21 cellular contexts compared by ENCODE assay signal in the genomic region with DNA sequence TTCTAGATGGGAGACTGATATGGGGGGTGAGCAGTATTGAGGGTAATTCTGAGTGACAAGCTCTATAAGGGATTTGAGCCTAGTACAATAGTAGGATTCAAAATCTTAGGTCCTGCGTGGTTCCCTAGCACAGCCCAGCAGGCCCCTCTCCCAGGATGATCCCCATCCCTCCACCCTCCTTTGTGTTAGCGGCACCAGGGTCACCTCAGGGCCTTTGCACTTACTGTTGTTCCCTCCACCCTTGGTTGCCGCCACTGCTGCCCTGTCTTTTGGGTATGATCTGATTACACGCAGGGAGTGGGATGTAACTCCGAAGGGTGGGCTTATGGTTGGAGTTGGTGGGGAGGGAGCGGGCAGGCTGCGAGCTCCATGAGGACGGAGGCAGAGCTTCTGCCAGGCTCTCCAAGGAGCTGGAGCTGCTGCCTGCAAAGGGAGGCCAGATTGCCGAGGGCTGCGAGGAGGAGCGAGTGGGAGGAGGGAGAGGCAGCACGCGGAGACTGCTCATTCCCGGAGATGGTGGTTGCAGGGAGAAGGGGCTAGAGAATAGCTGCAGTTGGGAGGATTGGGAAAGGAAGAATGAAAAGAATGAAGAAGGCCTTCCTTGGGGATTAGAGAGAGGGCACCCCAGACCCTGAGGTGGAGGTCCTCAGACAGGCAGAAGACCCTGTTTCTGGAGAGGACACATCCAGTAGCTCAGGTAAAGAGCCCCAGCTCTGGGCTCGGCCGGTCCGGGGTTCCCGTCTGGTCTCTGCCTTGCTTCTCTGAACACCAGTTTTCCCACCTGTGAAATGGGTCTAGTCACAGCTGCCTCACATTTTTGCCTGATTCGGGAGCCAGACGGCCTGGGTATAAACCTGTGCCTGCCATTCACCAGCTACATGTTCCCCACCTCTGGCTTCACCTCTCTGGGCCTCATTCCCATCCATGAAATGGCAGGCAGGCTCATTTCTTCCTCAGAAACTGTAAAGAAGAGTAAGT. TPM values are rescaled to one million over a fixed set of nuclear protein-coding genes. Genes with fewer than 3 reads are reported as not detected.
DNase-seq lines count a peak whose midpoint lies in the region; ATAC-seq and TF ChIP-seq lines count a peak whose summit lies in the region.
"Had no signal": no experiment of that assay in that cellular context is flagged by ENCODE, and none has a peak within 500 bp of the region (broad histone marks: within the 10 kb centered on the region; RNA-seq: fewer than 3 reads in every experiment).

No MANE protein-coding gene starts in this region.

- peaks cover 44% of the 10 kb centered on the region for H3K79me2 ChIP-seq in trophoblast cell (ENCODE audit: control insufficient read depth, insufficient read depth, low read length, poor library complexity)

- H3K9me3 Mint-ChIP-seq in activated T-cell treated with anti-CD3 and anti-CD28 coated beads, Interleukin-2, amount 50 U/mL, for 72 hours, result no peaks in the 10 kb centered on the region
- no peaks in the 10 kb centered on the region for H3K9me3 Mint-ChIP-seq in activated T-helper 17 cell treated with anti-CD3 and anti-CD28 coated beads, Interleukin-2, amount 50 U/mL, for 72 hours
- H3K9me3 Mint-ChIP-seq in endodermal cell, result no peaks in the 10 kb centered on the region
- no peaks in the 10 kb centered on the region for H3K9me3 Mint-ChIP-seq in progenitor cell of endocrine pancreas (ENCODE audit: low read depth)
- H3K9me3 Mint-ChIP-seq: naive thymus-derived CD8-positive, alpha-beta T cell had no signal

- no peak overlapping the region for H2AK5ac ChIP-seq in trophoblast cell (ENCODE audit: low read length)

- H3K4me3 Mint-ChIP-seq in activated T-cell treated with anti-CD3 and anti-CD28 coated beads, Interleukin-2, amount 50 U/mL, for 72 hours, result peak overlapping the region in 1 of 2 donors; percentile 53
- H3K4me3 Mint-ChIP-seq in activated T-helper 17 cell treated with anti-CD3 and anti-CD28 coated beads, Interleukin-2, amount 50 U/mL, for 72 hours, result peak overlapping the region; percentile 80
- H3K4me3 Mint-ChIP-seq in endodermal cell (no peak overlapping the region), progenitor cell of endocrine pancreas (ENCODE audit: low read depth) (no peak overlapping the region)

- H2BK120ac ChIP-seq in trophoblast cell (ENCODE audit: insufficient read depth, low read length, poor library complexity), result no peak overlapping the region

- H3K36me3 ChIP-seq in endodermal cell (ENCODE audit: control insufficient read depth, insufficient read depth, low read length) (peaks cover 57% of the 10 kb centered on the region), trophoblast cell (ENCODE audit: control insufficient read depth in 1 of 2, insufficient read depth in 2 of 2, low read length in 2 of 2) (peaks cover 31 to 37% of the 10 kb centered on the region in 2 experiments)
- H3K36me3 ChIP-seq: gastrocnemius medialis had no signal

- H3K36me3 Mint-ChIP-seq in activated T-cell treated with anti-CD3 and anti-CD28 coated beads, Interleukin-2, amount 50 U/mL, for 72 hours (ENCODE audit: insufficient read depth in 2 of 2), result peaks cover 0 to 7% of the 10 kb centered on the region in 2 donors
- H3K36me3 Mint-ChIP-seq in activated T-helper 17 cell treated with anti-CD3 and anti-CD28 coated beads, Interleukin-2, amount 50 U/mL, for 72 hours (ENCODE audit: low read depth), result peaks cover 70% of the 10 kb centered on the region
- H3K36me3 Mint-ChIP-seq in endodermal cell (ENCODE audit: low read depth), result peaks cover 34% of the 10 kb centered on the region
- H3K36me3 Mint-ChIP-seq in progenitor cell of endocrine pancreas (ENCODE audit: insufficient read depth), result peaks cover 2% of the 10 kb centered on the region

- no peak overlapping the region for H3K27ac ChIP-seq in endodermal cell (ENCODE audit: low read depth, low read length)
- H3K27ac ChIP-seq in trophoblast cell (ENCODE audit: low read depth, low read length), result no peak overlapping the region
- H3K27ac ChIP-seq: BLaER1, gastrocnemius medialis, HL-60, testis had no signal

- no peak overlapping the region for H4K8ac ChIP-seq in trophoblast cell (ENCODE audit: low read depth, low read length)

- no peak for ATAC-seq in activated T-cell treated with anti-CD3 and anti-CD28 coated beads, Interleukin-2, amount 50 U/mL, for 72 hours (replicated peaks in 1 of 2)
- ATAC-seq in activated T-helper 17 cell treated with anti-CD3 and anti-CD28 coated beads, Interleukin-2, amount 50 U/mL, for 72 hours (replicated peaks), result no peak
- ATAC-seq in HG03095 (IDR thresholded peaks at IDR 0.05; ENCODE audit: unreplicated experiment) (no peak), GM18867 (IDR thresholded peaks at IDR 0.05; ENCODE audit: unreplicated experiment) (no peak)
- ATAC-seq: esophagus mucosa; gastrocnemius medialis; left cardiac atrium; naive thymus-derived CD8-positive, alpha-beta T cell had no signal

- peaks cover 49% of the 10 kb centered on the region for H3K4me1 Mint-ChIP-seq in activated T-cell treated with anti-CD3 and anti-CD28 coated beads, Interleukin-2, amount 50 U/mL, for 72 hours (ENCODE audit: low read depth)
- peaks cover 37% of the 10 kb centered on the region for H3K4me1 Mint-ChIP-seq in activated T-helper 17 cell treated with anti-CD3 and anti-CD28 coated beads, Interleukin-2, amount 50 U/mL, for 72 hours
- H3K4me1 Mint-ChIP-seq in endodermal cell (peaks cover 42% of the 10 kb centered on the region), progenitor cell of endocrine pancreas (ENCODE audit: low read depth) (peaks cover 19% of the 10 kb centered on the region)

- H3K27me3 Mint-ChIP-seq in activated T-cell treated with anti-CD3 and anti-CD28 coated beads, Interleukin-2, amount 50 U/mL, for 72 hours (ENCODE audit: low read depth), result no peaks in the 10 kb centered on the region
- no peaks in the 10 kb centered on the region for H3K27me3 Mint-ChIP-seq in activated T-helper 17 cell treated with anti-CD3 and anti-CD28 coated beads, Interleukin-2, amount 50 U/mL, for 72 hours
- H3K27me3 Mint-ChIP-seq in endodermal cell (ENCODE audit: insufficient read depth) (no peaks in the 10 kb centered on the region), progenitor cell of endocrine pancreas (no peaks in the 10 kb centered on the region)
- H3K27me3 Mint-ChIP-seq: naive thymus-derived CD8-positive, alpha-beta T cell had no signal

- no peak overlapping the region for H3K4me2 ChIP-seq in trophoblast cell (ENCODE audit: low read length)
- H3K4me2 ChIP-seq: BLaER1 had no signal

- no peak overlapping the region for H3K18ac ChIP-seq in trophoblast cell (ENCODE audit: low read length)

- H4K91ac ChIP-seq in trophoblast cell (ENCODE audit: low read depth, low read length), result no peak overlapping the region

- H3K14ac ChIP-seq in trophoblast cell (ENCODE audit: low read length), result no peak overlapping the region

- H3K27me3 ChIP-seq in endodermal cell (ENCODE audit: control insufficient read depth, insufficient read depth, low read length, poor library complexity, severe bottlenecking), result no peaks in the 10 kb centered on the region
- H3K27me3 ChIP-seq in trophoblast cell (ENCODE audit: insufficient read depth, low read length), result no peaks in the 10 kb centered on the region
- H3K27me3 ChIP-seq: BLaER1, gastrocnemius medialis, testis had no signal

- peaks cover 7% of the 10 kb centered on the region for H3K79me1 ChIP-seq in trophoblast cell (ENCODE audit: low read length)

- H4K12ac ChIP-seq in trophoblast cell (ENCODE audit: low read depth, low read length), result no peak overlapping the region

- peaks cover 25% of the 10 kb centered on the region for H3K4me1 ChIP-seq in endodermal cell (ENCODE audit: control insufficient read depth, insufficient read depth, low read length)
- peaks cover 12 to 18% of the 10 kb centered on the region in 2 experiments for H3K4me1 ChIP-seq in trophoblast cell (ENCODE audit: control insufficient read depth in 1 of 2, insufficient read depth in 2 of 2, low read length in 2 of 2)

- peak overlapping the region; percentile 87 for H3K4ac ChIP-seq in trophoblast cell (ENCODE audit: low read depth, low read length)

- TF ChIP-seq CTCF in endodermal cell (conservative IDR thresholded peaks at IDR 0.05), result no peak
- no peak for TF ChIP-seq CTCF in progenitor cell of endocrine pancreas (IDR thresholded peaks at IDR 0.05; ENCODE audit: unreplicated experiment)

- no peaks in the 10 kb centered on the region for H3K9me3 ChIP-seq in endodermal cell (ENCODE audit: control insufficient read depth, low read length)
- H3K9me3 ChIP-seq in trophoblast cell (ENCODE audit: insufficient read depth, low read depth, low read length), result no peaks in the 10 kb centered on the region
- H3K9me3 ChIP-seq: BLaER1, gastrocnemius medialis, testis had no signal

- H2BK5ac ChIP-seq in trophoblast cell (ENCODE audit: low read depth, low read length, poor library complexity), result no peak overlapping the region

- H3K4me3 ChIP-seq in endodermal cell (ENCODE audit: low read length), result no peak overlapping the region
- no peak overlapping the region for H3K4me3 ChIP-seq in trophoblast cell (ENCODE audit: low read depth, low read length)
- H3K4me3 ChIP-seq: BLaER1, gastrocnemius medialis, testis had no signal

- 87 to 90% methylated on average over 16 to 20 of the region's 20 CpGs for WGBS in endodermal cell (ENCODE audit: insufficient coverage in 1 of 2, insufficient read length in 1 of 2), 2 experiments
- no CpG with 5 or more reads among the region's 20 CpGs for WGBS in trophoblast cell (ENCODE audit: extremely low coverage, insufficient coverage, insufficient read length)

- no peak overlapping the region for H2BK12ac ChIP-seq in trophoblast cell (ENCODE audit: low read length)

- DNase-seq in activated T-cell treated with anti-CD3 and anti-CD28 coated beads, Interleukin-2, amount 50 U/mL, for 72 hours, result no peak
- DNase-seq in activated T-cell treated with anti-CD3 and anti-CD28 coated beads, Interleukin-2, amount 50 U/mL, for 1 hour, result no peak
- DNase-seq in endodermal cell (no peak), trophoblast cell (no peak), progenitor cell of endocrine pancreas (ENCODE audit: low spot score, unreplicated experiment) (no peak)
- DNase-seq: DMS 273 treated with DMSO at 0.1 percent for 48 hours, gastrocnemius medialis, H7, left cardiac atrium, mesenchymal stem cell, NCI-H1694, NCI-H774, testis had no signal

- H3K9ac ChIP-seq in endodermal cell (ENCODE audit: extremely low read depth, low read length, poor library complexity, severe bottlenecking), result no peak overlapping the region
- no peak overlapping the region for H3K9ac ChIP-seq in trophoblast cell (ENCODE audit: low read length)

- peak overlapping the region; percentile 83 for H3K27ac Mint-ChIP-seq in activated T-cell treated with anti-CD3 and anti-CD28 coated beads, Interleukin-2, amount 50 U/mL, for 72 hours
- H3K27ac Mint-ChIP-seq in activated T-helper 17 cell treated with anti-CD3 and anti-CD28 coated beads, Interleukin-2, amount 50 U/mL, for 72 hours, result peak overlapping the region; percentile 92
- peak overlapping the region; percentile 89 for H3K27ac Mint-ChIP-seq in endodermal cell
- no peak overlapping the region for H3K27ac Mint-ChIP-seq in progenitor cell of endocrine pancreas

- H2AFZ ChIP-seq in trophoblast cell (ENCODE audit: insufficient read depth, low read length, poor library complexity), result no peak overlapping the region

- H3K23ac ChIP-seq in trophoblast cell (ENCODE audit: low read length), result no peak overlapping the region

RNA-seq across cellular contexts. Expression of a gene that starts 5.2 kb away (rescaled TPM):
- total RNA-seq in activated T-cell treated with anti-CD3 and anti-CD28 coated beads, Interleukin-2, amount 50 U/mL, for 72 hours, result 10 to 100 TPM; 53.6 to 76.0 TPM
- total RNA-seq in activated T-helper 17 cell treated with anti-CD3 and anti-CD28 coated beads, Interleukin-2, amount 50 U/mL, for 72 hours, result 10 to 100 TPM; 70.8 to 80.6 TPM
- 100 to 1,000 TPM; 164 to 172 TPM for total RNA-seq in endodermal cell
- polyA plus RNA-seq in endodermal cell (2013, experiment 1 of 2), result 61.1 TPM
- polyA plus RNA-seq in endodermal cell (2013, experiment 2 of 2), result 53.8 TPM
- 149 and 154 TPM in 2 replicates for polyA plus RNA-seq in trophoblast cell (2013)
- total RNA-seq in progenitor cell of endocrine pancreas, result 92.3 and 103 TPM in 2 replicates

RNA-seq across cellular contexts. Expression of a gene that starts 6.7 kb away (rescaled TPM):
- total RNA-seq in activated T-cell treated with anti-CD3 and anti-CD28 coated beads, Interleukin-2, amount 50 U/mL, for 72 hours, result 10 to 100 TPM; 41.0 to 46.0 TPM
- total RNA-seq in activated T-helper 17 cell treated with anti-CD3 and anti-CD28 coated beads, Interleukin-2, amount 50 U/mL, for 72 hours, result 10 to 100 TPM; 66.4 to 83.2 TPM
- total RNA-seq in endodermal cell (10 to 100 TPM; 51.3 to 66.2 TPM), progenitor cell of endocrine pancreas (51.5 and 52.4 TPM in 2 replicates)
- 37.5 TPM for polyA plus RNA-seq in endodermal cell (2013, experiment 1 of 2)
- 35.3 TPM for polyA plus RNA-seq in endodermal cell (2013, experiment 2 of 2)
- 26.6 and 28.8 TPM in 2 replicates for polyA plus RNA-seq in trophoblast cell (2013)

RNA-seq across cellular contexts. Expression of a gene that starts 20.6 kb away (rescaled TPM):
- total RNA-seq in activated T-cell treated with anti-CD3 and anti-CD28 coated beads, Interleukin-2, amount 50 U/mL, for 72 hours, result 1 to 10 TPM; 4.8 to 6.3 TPM
- total RNA-seq in activated T-helper 17 cell treated with anti-CD3 and anti-CD28 coated beads, Interleukin-2, amount 50 U/mL, for 72 hours, result 1 to 10 TPM; 1.1 to 1.6 TPM
- total RNA-seq in endodermal cell, result 1 to 10 TPM; 1.9 to 2.0 TPM
- polyA plus RNA-seq in endodermal cell (2013, experiment 1 of 2), result 1.00 TPM
- 1.1 TPM for polyA plus RNA-seq in endodermal cell (2013, experiment 2 of 2)
- polyA plus RNA-seq in trophoblast cell (2013), result 0.10 and 0.16 TPM in 2 replicates
- 0.47 and 0.50 TPM in 2 replicates for total RNA-seq in progenitor cell of endocrine pancreas
- total RNA-seq: A673 had no signal

RNA-seq across cellular contexts. Expression of a gene that starts 26.9 kb away (rescaled TPM):
- 10 to 100 TPM; 73.9 to 89.9 TPM for total RNA-seq in activated T-cell treated with anti-CD3 and anti-CD28 coated beads, Interleukin-2, amount 50 U/mL, for 72 hours
- total RNA-seq in activated T-helper 17 cell treated with anti-CD3 and anti-CD28 coated beads, Interleukin-2, amount 50 U/mL, for 72 hours, result 10 to 100 TPM; 76.4 to 91.3 TPM
- total RNA-seq in endodermal cell (10 to 100 TPM; 30.8 to 34.8 TPM), progenitor cell of endocrine pancreas (49.2 and 55.9 TPM in 2 replicates)
- 44.8 TPM for polyA plus RNA-seq in endodermal cell (2013, experiment 1 of 2)
- 42.4 TPM for polyA plus RNA-seq in endodermal cell (2013, experiment 2 of 2)
- 45.9 and 47.7 TPM in 2 replicates for polyA plus RNA-seq in trophoblast cell (2013)

RNA-seq across cellular contexts. Expression of a gene that starts 26.9 kb away (rescaled TPM):
- total RNA-seq in activated T-cell treated with anti-CD3 and anti-CD28 coated beads, Interleukin-2, amount 50 U/mL, for 72 hours, result 100 to 1,000 TPM; 168 to 184 TPM
- 100 to 1,000 TPM in 1 of 2 donors, 10 to 100 TPM in 1; 85.9 to 140 TPM for total RNA-seq in activated T-helper 17 cell treated with anti-CD3 and anti-CD28 coated beads, Interleukin-2, amount 50 U/mL, for 72 hours
- total RNA-seq in endodermal cell (10 to 100 TPM; 55.3 to 66.6 TPM), progenitor cell of endocrine pancreas (88.4 and 93.4 TPM in 2 replicates)
- 51.9 TPM for polyA plus RNA-seq in endodermal cell (2013, experiment 1 of 2)
- polyA plus RNA-seq in endodermal cell (2013, experiment 2 of 2), result 52.6 TPM
- 139 and 150 TPM in 2 replicates for polyA plus RNA-seq in trophoblast cell (2013)
